ENCODE assay signal across 8 cellular contexts in the genomic region with DNA sequence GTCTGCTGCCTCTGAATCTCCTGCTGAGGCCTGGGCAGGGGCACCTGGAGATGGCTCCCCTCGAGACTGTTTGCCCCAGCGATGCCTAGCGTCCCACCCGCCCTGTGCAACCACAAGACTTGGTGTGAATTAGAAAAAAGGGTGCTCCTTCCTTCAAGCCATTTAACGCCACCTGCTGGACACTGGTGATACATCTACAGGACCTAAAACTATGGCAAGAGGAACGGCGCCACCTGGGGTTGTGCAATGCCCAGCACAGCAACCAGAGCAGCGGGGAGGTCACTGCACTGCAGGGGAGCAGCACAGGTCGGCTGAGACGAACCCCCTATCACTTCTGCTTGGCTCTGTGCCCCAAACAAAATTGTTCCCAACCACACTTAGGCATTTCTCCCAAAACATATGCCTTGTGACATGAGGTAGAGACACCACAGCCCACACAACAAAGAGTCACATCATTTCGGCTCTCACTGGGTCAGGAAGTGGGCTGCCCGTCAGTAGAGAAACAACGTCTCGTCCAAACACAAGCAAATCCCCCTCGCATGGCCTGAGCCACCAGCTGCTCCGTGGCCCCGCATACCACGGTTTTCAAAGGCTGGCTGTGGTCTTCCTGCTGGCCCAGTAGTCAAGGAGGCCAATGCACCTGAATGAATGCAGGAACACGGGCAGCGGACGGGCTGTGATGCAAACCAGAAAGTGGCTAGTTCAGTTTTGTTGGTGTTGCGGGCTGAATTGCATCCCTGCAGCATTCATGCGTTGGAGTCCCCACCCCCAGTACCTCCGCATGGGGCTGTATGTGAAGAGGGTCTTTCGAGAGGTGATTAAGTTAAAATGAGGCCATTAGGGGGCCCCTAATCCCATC.
DNase-seq lines count a peak whose midpoint lies in the region; ATAC-seq, FAIRE-seq and TF ChIP-seq lines count a peak whose summit lies in the region.

No MANE protein-coding gene starts in this region.

- no peak overlapping the region for H3K9ac ChIP-seq in endodermal cell (ENCODE audit: extremely low read depth, low read length, poor library complexity, severe bottlenecking)

- H3K4me1 ChIP-seq in A549 (peaks cover 5% of the 10 kb centered on the region; the same call in 1 of the 3 replicates), endodermal cell (ENCODE audit: control insufficient read depth, insufficient read depth, low read length) (no peaks in the 10 kb centered on the region), mucosa of descending colon (ENCODE audit: low read depth) (no peaks in the 10 kb centered on the region), tibial nerve (no peaks in the 10 kb centered on the region)

- H3K27me3 Mint-ChIP-seq in endodermal cell (ENCODE audit: insufficient read depth): no peaks in the 10 kb centered on the region

- peak; percentile 77 to 80 for TF ChIP-seq RAD21 in A549 (conservative IDR thresholded peaks at IDR 0.05 in 1 of 2, IDR thresholded peaks at IDR 0.05 in 1 of 2)

- no peak overlapping the region for H3K4me3 ChIP-seq in A549
- no peak overlapping the region for H3K4me3 ChIP-seq in endodermal cell (ENCODE audit: low read length)
- H3K4me3 ChIP-seq in mucosa of descending colon: no peak overlapping the region
- no peak overlapping the region for H3K4me3 ChIP-seq in tibial nerve

- no peak overlapping the region for H3K4me3 Mint-ChIP-seq in endodermal cell

- DNase-seq in A549 (ENCODE audit: low read depth in 1 of 2, low spot score in 1 of 2) (peak; percentile 77 to 87), NCI-H187 (lab: John Stamatoyannopoulos, UW) (peak; percentile 69 to 93), T1000 (lab: John Stamatoyannopoulos, UW) (peak; percentile 44), endodermal cell (peak; percentile 93), mucosa of descending colon (peak in 2 of 3 donors; percentile 63 to 80), tibial nerve (ENCODE audit: low spot score in 2 of 2) (peak; percentile 61 to 78)

- H3K27ac Mint-ChIP-seq in endodermal cell: no peak overlapping the region

- CTCF ChIA-PET in A549 (lab: Yijun Ruan, JAX): interaction anchor here (1.0 to 1.6 kb wide), 7 partner anchors 9 to 612 kb away, joined by 3 to 4 read pairs (median 3); no protein-coding TSS in a partner anchor

- no peaks in the 10 kb centered on the region for H3K4me1 Mint-ChIP-seq in endodermal cell

- ATAC-seq in A549: peak; percentile 85 to 95
- peak; percentile 84 for ATAC-seq in mucosa of descending colon
- no peak for ATAC-seq in HG02642 (IDR thresholded peaks at IDR 0.05; ENCODE audit: poor library complexity, unreplicated experiment)

- TF ChIP-seq EP300 in A549 (IDR thresholded peaks at IDR 0.05) (no peak), tibial nerve (IDR thresholded peaks at IDR 0.05) (no peak)

- peaks cover 33% of the 10 kb centered on the region for H3K9me3 Mint-ChIP-seq in endodermal cell

- no peak for FAIRE-seq in A549 (lab: Jason Lieb, UNC)

- H3K27me3 ChIP-seq in endodermal cell (ENCODE audit: control insufficient read depth, insufficient read depth, low read length, poor library complexity, severe bottlenecking) (no peaks in the 10 kb centered on the region), tibial nerve (no peaks in the 10 kb centered on the region)

- no peaks in the 10 kb centered on the region for H3K36me3 ChIP-seq in endodermal cell (ENCODE audit: control insufficient read depth, insufficient read depth, low read length)
- H3K36me3 ChIP-seq in mucosa of descending colon (ENCODE audit: low read depth): no peaks in the 10 kb centered on the region
- H3K36me3 ChIP-seq in tibial nerve: no peaks in the 10 kb centered on the region

- H3K9me3 ChIP-seq in A549: peaks cover 4% of the 10 kb centered on the region; the same call in 1 of the 3 replicates
- no peaks in the 10 kb centered on the region for H3K9me3 ChIP-seq in endodermal cell (ENCODE audit: control insufficient read depth, low read length)
- H3K9me3 ChIP-seq in mucosa of descending colon: no peaks in the 10 kb centered on the region
- H3K9me3 ChIP-seq in tibial nerve: peaks cover 0 to 13% (median 0%) of the 10 kb centered on the region in 4 donors

- no peak overlapping the region for H3K4me2 ChIP-seq in A549

- peaks cover 42% of the 10 kb centered on the region for H3K36me3 Mint-ChIP-seq in endodermal cell (ENCODE audit: low read depth)

- TF ChIP-seq CTCF in A549 (IDR thresholded peaks at IDR 0.05): peak; percentile 89
- TF ChIP-seq CTCF in GM12874 (IDR thresholded peaks at IDR 0.05; ENCODE audit: insufficient read depth, low read depth, low read length): peak; percentile 86
- peak; percentile 82 for TF ChIP-seq CTCF in endodermal cell (conservative IDR thresholded peaks at IDR 0.05)
- TF ChIP-seq CTCF in mucosa of descending colon (IDR thresholded peaks at IDR 0.05): peak; percentile 21
- TF ChIP-seq CTCF in tibial nerve (IDR thresholded peaks at IDR 0.05): peak; percentile 31 to 66 (median 38)

- H3K27ac ChIP-seq in A549: no peak overlapping the region
- no peak overlapping the region for H3K27ac ChIP-seq in endodermal cell (ENCODE audit: low read depth, low read length)
- H3K27ac ChIP-seq in tibial nerve: no peak overlapping the region

- intact Hi-C loops in mucosa of descending colon (cut with DNase I, micrococcal nuclease): no loop called here

- TF ChIP-seq POLR2A in A549 (IDR thresholded peaks at IDR 0.05; ENCODE audit: low read length) (no peak), tibial nerve (IDR thresholded peaks at IDR 0.05) (no peak)

- POLR2A ChIA-PET in A549 (lab: Yijun Ruan, JAX): no interaction called here

- 66% methylated on average over 25 of the region's 25 CpGs for WGBS in A549 (ENCODE audit: missing lambda C conversion rate)
- WGBS in endodermal cell (ENCODE audit: insufficient coverage in 1 of 2, insufficient read length in 1 of 2), 2 experiments: 79 to 85% methylated on average over 23 to 25 of the region's 25 CpGs
- WGBS in tibial nerve, 2 donors: 51 to 61% methylated on average over 21 to 22 of the region's 25 CpGs

TF ChIP-seq in A549, 52 proteins besides CTCF, POLR2A, EP300 and RAD21:
- TF ChIP-seq GATA3 (IDR thresholded peaks at IDR 0.05; ENCODE audit: borderline replicate concordance) (no peak), HDAC2 (IDR thresholded peaks at IDR 0.05) (no peak), SMC3 (IDR thresholded peaks at IDR 0.05) (peak; percentile 81), CEBPB (IDR thresholded peaks at IDR 0.05) (peak; percentile 74 to 92)
TF ChIP-seq in A549: peak in this region for 2.

Comparison
In these comparisons a context has a peak if more than half of its experiments do, and no peak if none do; other contexts are left out.
1. CTCF ChIP-seq: peak in every context shown above with its lines; median percentile 89 in A549; 86 in GM12874; 82 in endodermal cell; 38 in tibial nerve; 21 in mucosa of descending colon.